Comparison of ENCODE assay signal across 12 cellular contexts in genomic region chr13:46655727-46656180, GRCh38.
DNase-seq lines count a peak whose midpoint lies in the region; ATAC-seq and TF ChIP-seq lines count a peak whose summit lies in the region.
"Had no signal": no experiment of that assay in that cellular context is flagged by ENCODE, and none has a peak within 500 bp of the region (broad histone marks: within the 10 kb centered on the region; RNA-seq: fewer than 3 reads in every experiment).

No MANE protein-coding gene starts in this region.

- H3K4me3 Mint-ChIP-seq in natural killer cell = peak overlapping the region; percentile 22
- H3K4me3 Mint-ChIP-seq: activated T-cell treated with anti-CD3 and anti-CD28 coated beads, Interleukin-2, amount 50 U/mL, for 4 hours; CD8-positive, alpha-beta memory T cell had no signal

- no peaks in the 10 kb centered on the region for H3K36me3 Mint-ChIP-seq in natural killer cell

- TF ChIP-seq POLR2A in esophagus squamous epithelium (IDR thresholded peaks at IDR 0.05) = no peak

- no peaks in the 10 kb centered on the region for H3K9me3 ChIP-seq in esophagus squamous epithelium
- no peaks in the 10 kb centered on the region for H3K9me3 ChIP-seq in aorta (ENCODE audit: control insufficient read depth, low read length)

- H3K9me3 Mint-ChIP-seq in natural killer cell = no peaks in the 10 kb centered on the region
- H3K9me3 Mint-ChIP-seq: activated T-cell treated with anti-CD3 and anti-CD28 coated beads, Interleukin-2, amount 50 U/mL, for 4 hours; CD8-positive, alpha-beta memory T cell had no signal

- no peak for DNase-seq in Right ventricle myocardium inferior (ENCODE audit: missing footprints)
- no peak for DNase-seq in cardiac septum (ENCODE audit: low spot score)
- no peak for DNase-seq in esophagus squamous epithelium (lab: John Stamatoyannopoulos, UW)
- DNase-seq in natural killer cell = no peak
- no peak for DNase-seq in aorta
- no peak for DNase-seq in stimulated activated CD4-positive, alpha-beta T cell treated with anti-CD3 and anti-CD28 coated beads, Interleukin-1b, Interleukin-23, amount 100 ng/mL, for 48 hours
- no peak for DNase-seq in NCI-H510A treated with DMSO at 0.1 percent for 48 hours (lab: John Stamatoyannopoulos, UW)
- DNase-seq in SHP77 (lab: John Stamatoyannopoulos, UW) = no peak
- DNase-seq: activated T-cell treated with anti-CD3 and anti-CD28 coated beads, Interleukin-2, amount 50 U/mL, for 4 hours; CD8-positive, alpha-beta memory T cell; glutamatergic neuron; NCI-H774 had no signal

- H3K27ac Mint-ChIP-seq in natural killer cell = peak overlapping the region; percentile 83 to 89

- peak; percentile 73 for ATAC-seq in Right ventricle myocardium inferior
- peak in 2 of 3 donors; percentile 8 to 15 for ATAC-seq in natural killer cell
- ATAC-seq in aorta (ENCODE audit: low FRiP score) = peak; percentile 66

- H3K36me3 ChIP-seq in esophagus squamous epithelium (no peaks in the 10 kb centered on the region), aorta (ENCODE audit: control insufficient read depth in 1 of 2, insufficient read depth in 2 of 2, low read length in 1 of 2) (no peaks in the 10 kb centered on the region)

- H3K27ac ChIP-seq in esophagus squamous epithelium = peak overlapping the region; percentile 32 to 79 (median 70)
- H3K27ac ChIP-seq in aorta (ENCODE audit: low read depth in 1 of 2, low read length in 2 of 2) = peak overlapping the region; percentile 37 to 87

- TF ChIP-seq CTCF in esophagus squamous epithelium (IDR thresholded peaks at IDR 0.05) (no peak), natural killer cell (IDR thresholded peaks at IDR 0.05) (no peak)

- H3K4me3 ChIP-seq in esophagus squamous epithelium (no peak overlapping the region), aorta (ENCODE audit: low read length in 2 of 2) (no peak overlapping the region)

- peaks cover 3 to 18% (median 5%) of the 10 kb centered on the region in 3 donors for H3K4me1 ChIP-seq in esophagus squamous epithelium
- peaks cover under 1 to 2% of the 10 kb centered on the region in 2 donors for H3K4me1 ChIP-seq in aorta (ENCODE audit: control insufficient read depth in 1 of 2, insufficient read depth in 2 of 2, low read length in 2 of 2)

- intact Hi-C loops in Right ventricle myocardium inferior (cut with DNase I) = loop anchor here (2.0 kb wide), 1 partner anchor 13 kb away; no protein-coding TSS in a partner anchor
- intact Hi-C loops in cardiac septum (cut with DNase I) = no loop called here
- intact Hi-C loops in esophagus squamous epithelium (cut with DNase I) = no loop called here
- intact Hi-C loops in natural killer cell (cut with micrococcal nuclease) = no loop called here
- intact Hi-C loops in aorta (cut with DNase I) = no loop called here

- peaks cover 32 to 35% of the 10 kb centered on the region in 2 donors for H3K4me1 Mint-ChIP-seq in natural killer cell

- no peaks in the 10 kb centered on the region for H3K27me3 ChIP-seq in esophagus squamous epithelium
- no peaks in the 10 kb centered on the region for H3K27me3 ChIP-seq in aorta (ENCODE audit: control insufficient read depth in 1 of 2, insufficient read depth in 2 of 2, low read length in 1 of 2)

- H3K27me3 Mint-ChIP-seq in natural killer cell (ENCODE audit: low read depth in 2 of 2) = no peaks in the 10 kb centered on the region
- H3K27me3 Mint-ChIP-seq: CD8-positive, alpha-beta memory T cell had no signal

- WGBS in esophagus squamous epithelium, 2 donors = 14 to 29% methylated on average over 7 of the region's 7 CpGs
- 2% methylated on average over 7 of the region's 7 CpGs for WGBS in aorta, 2 donors

Comparison
In these comparisons a context has a peak if more than half of its experiments do, and no peak if none do; other contexts are left out.
1. ATAC-seq: peak in every context shown above with its lines; median percentile 73 in Right ventricle myocardium inferior; 66 in aorta; 12 in natural killer cell.